ENCODE assay signal across 9 cellular contexts in the genomic region with DNA sequence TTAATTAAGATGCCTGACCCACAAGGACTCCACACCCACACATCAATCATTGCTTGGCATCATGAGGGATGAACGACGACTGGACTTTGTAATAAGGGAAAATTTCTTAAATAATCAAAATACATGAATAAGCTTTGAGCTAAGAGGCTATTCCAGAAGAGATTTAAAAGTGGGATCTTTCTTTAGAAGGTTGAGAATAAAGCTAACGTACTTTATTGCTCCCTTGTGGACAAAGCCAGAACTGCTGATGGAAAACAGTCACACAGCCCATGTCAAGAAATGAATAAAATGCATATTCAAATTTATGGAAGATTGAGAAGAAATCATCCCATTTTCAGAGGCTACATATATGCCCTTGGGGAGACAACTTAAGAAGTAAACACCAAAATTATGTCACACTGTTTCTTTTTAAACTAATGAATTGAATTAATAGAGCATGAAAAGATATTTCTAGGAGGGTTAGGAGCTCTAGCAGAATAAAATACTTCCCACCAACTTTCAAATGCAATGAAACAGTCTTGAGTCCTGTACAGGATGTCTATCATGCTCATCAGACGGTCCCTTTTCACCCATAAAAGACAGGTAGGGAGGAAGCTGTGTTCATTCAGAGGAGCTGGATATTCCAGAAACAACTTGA.
DNase-seq lines count a peak whose midpoint lies in the region; ATAC-seq and TF ChIP-seq lines count a peak whose summit lies in the region.
"Had no signal": no experiment of that assay in that cellular context is flagged by ENCODE, and none has a peak within 500 bp of the region (broad histone marks: within the 10 kb centered on the region; RNA-seq: fewer than 3 reads in every experiment).

No MANE protein-coding gene starts in this region.

- no peak overlapping the region for H3K27ac Mint-ChIP-seq in activated CD4-positive, alpha-beta T cell treated with anti-CD3 and anti-CD28 coated beads, Interleukin-2, amount 10 ng/mL, durations not matched to agents 7 days and 5 days
- no peak overlapping the region for H3K27ac Mint-ChIP-seq in glutamatergic neuron (ENCODE audit: unreplicated experiment)

- intact Hi-C loops in stomach (cut with DNase I; ENCODE audit: low total_unique reads) = no loop called here

- no peaks in the 10 kb centered on the region for H3K9me3 Mint-ChIP-seq in activated CD4-positive, alpha-beta T cell treated with anti-CD3 and anti-CD28 coated beads, Interleukin-2, amount 10 ng/mL, durations not matched to agents 7 days and 5 days
- no peaks in the 10 kb centered on the region for H3K9me3 Mint-ChIP-seq in glutamatergic neuron (ENCODE audit: unreplicated experiment)
- H3K9me3 Mint-ChIP-seq: activated naive CD4-positive, alpha-beta T cell treated with anti-CD3 and anti-CD28 coated beads, Interleukin-2, amount 50 U/mL, for 24 hours had no signal

- H3K4me3 ChIP-seq in stomach = no peak overlapping the region

- TF ChIP-seq POLR2A in stomach (IDR thresholded peaks at IDR 0.05) = no peak

- TF ChIP-seq EP300 in stomach (IDR thresholded peaks at IDR 0.05) = no peak

- peak; percentile 54 for DNase-seq in NCI-H510A treated with DMSO at 0.1 percent for 48 hours (lab: John Stamatoyannopoulos, UW)
- no peak for DNase-seq in NCI-H510A (lab: John Stamatoyannopoulos, UW)
- DNase-seq in HT1080 (ENCODE audit: low read depth) = peak; percentile 19
- peak; percentile 19 for DNase-seq in activated CD4-positive, alpha-beta T cell treated with anti-CD3 and anti-CD28 coated beads, Interleukin-2, amount 10 ng/mL, durations not matched to agents 7 days and 5 days
- DNase-seq in glutamatergic neuron = no peak
- DNase-seq in stomach = no peak

- no peaks in the 10 kb centered on the region for H3K27me3 Mint-ChIP-seq in activated CD4-positive, alpha-beta T cell treated with anti-CD3 and anti-CD28 coated beads, Interleukin-2, amount 10 ng/mL, durations not matched to agents 7 days and 5 days
- no peaks in the 10 kb centered on the region for H3K27me3 Mint-ChIP-seq in glutamatergic neuron (ENCODE audit: unreplicated experiment)
- H3K27me3 Mint-ChIP-seq: activated naive CD4-positive, alpha-beta T cell treated with anti-CD3 and anti-CD28 coated beads, Interleukin-2, amount 50 U/mL, for 24 hours had no signal

- no peaks in the 10 kb centered on the region for H3K9me3 ChIP-seq in stomach

- no peak overlapping the region for H3K27ac ChIP-seq in stomach

- ATAC-seq in HG02938 (IDR thresholded peaks at IDR 0.05; ENCODE audit: unreplicated experiment) (no peak), GM19023 (IDR thresholded peaks at IDR 0.05; ENCODE audit: unreplicated experiment) (no peak)

- H3K4me3 Mint-ChIP-seq in activated CD4-positive, alpha-beta T cell treated with anti-CD3 and anti-CD28 coated beads, Interleukin-2, amount 10 ng/mL, durations not matched to agents 7 days and 5 days = no peak overlapping the region
- no peak overlapping the region for H3K4me3 Mint-ChIP-seq in glutamatergic neuron (ENCODE audit: unreplicated experiment)
- H3K4me3 Mint-ChIP-seq: activated naive CD4-positive, alpha-beta T cell treated with anti-CD3 and anti-CD28 coated beads, Interleukin-2, amount 50 U/mL, for 24 hours had no signal

- H3K27me3 ChIP-seq in stomach = no peaks in the 10 kb centered on the region

- TF ChIP-seq CTCF in glutamatergic neuron (IDR thresholded peaks at IDR 0.05; ENCODE audit: partially characterized antibody, unreplicated experiment) = peak; percentile 78
- TF ChIP-seq CTCF in stomach (IDR thresholded peaks at IDR 0.05) = peak in 4 of 7 experiments; percentile 25 to 59 (median 54)

- H3K36me3 Mint-ChIP-seq in activated CD4-positive, alpha-beta T cell treated with anti-CD3 and anti-CD28 coated beads, Interleukin-2, amount 10 ng/mL, durations not matched to agents 7 days and 5 days (ENCODE audit: low read depth) = peaks cover 7% of the 10 kb centered on the region
- no peaks in the 10 kb centered on the region for H3K36me3 Mint-ChIP-seq in glutamatergic neuron (ENCODE audit: unreplicated experiment)
- H3K36me3 Mint-ChIP-seq: activated naive CD4-positive, alpha-beta T cell treated with anti-CD3 and anti-CD28 coated beads, Interleukin-2, amount 50 U/mL, for 24 hours had no signal

- POLR2A ChIA-PET in activated CD4-positive, alpha-beta T cell treated with anti-CD3 and anti-CD28 coated beads, Interleukin-2, amount 10 ng/mL, durations not matched to agents 7 days and 5 days (lab: Charles Lee) = no interaction called here

- H3K4me1 Mint-ChIP-seq in activated CD4-positive, alpha-beta T cell treated with anti-CD3 and anti-CD28 coated beads, Interleukin-2, amount 10 ng/mL, durations not matched to agents 7 days and 5 days = no peaks in the 10 kb centered on the region
- H3K4me1 Mint-ChIP-seq in glutamatergic neuron (ENCODE audit: low read depth, unreplicated experiment) = no peaks in the 10 kb centered on the region

- 58 to 69% (median 62%) methylated on average over 4 of the region's 4 CpGs for WGBS in stomach, 5 donors

- H3K4me1 ChIP-seq in stomach = no peaks in the 10 kb centered on the region

- CTCF ChIA-PET in activated CD4-positive, alpha-beta T cell treated with anti-CD3 and anti-CD28 coated beads, Interleukin-2, amount 10 ng/mL, durations not matched to agents 7 days and 5 days (lab: Charles Lee) = interaction anchor here (0.6 to 1.6 kb wide), 4 partner anchors 9 to 13 kb away, joined by 3 to 4 read pairs (median 3); no protein-coding TSS in a partner anchor

- H3K36me3 ChIP-seq in stomach = peaks cover 0 to 30% (median 21%) of the 10 kb centered on the region in 4 donors

Comparison
In these comparisons a context has a peak if more than half of its experiments do, and no peak if none do; other contexts are left out.
1. DNase-seq: peak in NCI-H510A treated with DMSO at 0.1 percent for 48 hours (single experiment), HT1080 (single experiment) and activated CD4-positive, alpha-beta T cell treated with anti-CD3 and anti-CD28 coated beads, Interleukin-2, amount 10 ng/mL, durations not matched to agents 7 days and 5 days (single experiment); none in NCI-H510A (single experiment), glutamatergic neuron (single experiment) and stomach (single experiment).